In the genomic region with DNA sequence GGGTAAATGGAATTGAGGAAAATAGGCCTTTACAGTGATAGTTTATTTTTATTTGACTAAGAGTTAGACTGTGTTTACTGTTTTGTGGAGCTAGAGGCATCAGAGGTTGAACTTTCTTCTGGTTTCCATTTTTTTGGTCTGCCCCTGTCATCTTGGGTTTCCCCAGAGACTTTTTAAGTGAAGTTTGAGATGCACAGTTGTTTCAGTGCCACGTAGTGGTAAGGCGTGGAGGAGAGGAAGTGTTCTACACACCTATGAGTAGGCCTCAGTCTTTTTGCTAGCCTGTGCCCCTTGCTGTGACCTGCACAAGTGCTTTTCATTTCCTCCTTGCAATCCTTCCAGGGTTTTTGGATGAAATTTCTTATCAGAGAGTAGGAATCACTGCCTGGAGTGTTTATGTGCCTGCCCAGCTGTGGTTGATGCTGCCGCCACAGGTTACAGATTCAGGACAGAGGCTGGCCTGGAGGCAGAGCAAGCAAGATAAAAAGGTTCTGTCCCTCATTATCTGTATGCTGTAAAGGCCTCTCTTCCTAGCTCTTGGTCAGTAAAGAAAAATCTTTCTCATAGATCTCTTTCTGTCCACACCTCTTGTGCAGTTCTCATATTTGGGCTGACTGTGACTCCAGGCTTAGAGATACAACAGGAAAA, we compare ENCODE assay signal across 13 cellular contexts. TPM values are rescaled to one million over a fixed set of nuclear protein-coding genes. Genes with fewer than 3 reads are reported as not detected.
DNase-seq lines count a peak whose midpoint lies in the region; ATAC-seq lines count a peak whose summit lies in the region.
"Had no signal": no experiment of that assay in that cellular context is flagged by ENCODE, and none has a peak within 500 bp of the region (broad histone marks: within the 10 kb centered on the region; RNA-seq: fewer than 3 reads in every experiment).

No MANE protein-coding gene starts in this region.

- no peak overlapping the region for H3K4me3 Mint-ChIP-seq in activated CD8-positive, alpha-beta memory T cell treated with anti-CD3 and anti-CD28 coated beads, Interleukin-2, amount 10 ng/mL, durations not matched to agents 7 days and 5 days
- no peak overlapping the region for H3K4me3 Mint-ChIP-seq in stimulated activated naive B cell treated with anti-CD40 and anti-IgM and Interleukin-4, amounts not matched to agents 10 μg/mL and 1 μg/mL and 100 μg/mL, for 72 hours

- H3K4me3 ChIP-seq in Jurkat, Clone E6-1 (ENCODE audit: low read length), result no peak overlapping the region

- H3K27me3 Mint-ChIP-seq in activated CD8-positive, alpha-beta memory T cell treated with anti-CD3 and anti-CD28 coated beads, Interleukin-2, amount 10 ng/mL, durations not matched to agents 7 days and 5 days, result no peaks in the 10 kb centered on the region
- H3K27me3 Mint-ChIP-seq in stimulated activated naive B cell treated with anti-CD40 and anti-IgM and Interleukin-4, amounts not matched to agents 10 μg/mL and 1 μg/mL and 100 μg/mL, for 72 hours, result no peaks in the 10 kb centered on the region

- peak overlapping the region; percentile 63 for H3K27ac Mint-ChIP-seq in activated CD8-positive, alpha-beta memory T cell treated with anti-CD3 and anti-CD28 coated beads, Interleukin-2, amount 10 ng/mL, durations not matched to agents 7 days and 5 days
- peak overlapping the region; percentile 65 for H3K27ac Mint-ChIP-seq in stimulated activated naive B cell treated with anti-CD40 and anti-IgM and Interleukin-4, amounts not matched to agents 10 μg/mL and 1 μg/mL and 100 μg/mL, for 72 hours

- intact Hi-C loops in sciatic nerve (cut with DNase I), result no loop called here

- DNase-seq in activated CD8-positive, alpha-beta memory T cell treated with anti-CD3 and anti-CD28 coated beads, Interleukin-2, amount 10 ng/mL, durations not matched to agents 7 days and 5 days, result peak; percentile 48
- DNase-seq in activated CD8-positive, alpha-beta memory T cell treated with anti-CD3 and anti-CD28 coated beads, Interleukin-2, amount 50 U/mL, for 4 hours, result no peak
- DNase-seq in Jurkat, Clone E6-1 (ENCODE audit: low read depth, low spot score), result peak; percentile 2
- peak; percentile 26 for DNase-seq in stimulated activated naive B cell treated with anti-CD40 and anti-IgM and Interleukin-4, amounts not matched to agents 10 μg/mL and 1 μg/mL and 100 μg/mL, for 72 hours
- DNase-seq in AG08395 (ENCODE audit: low spot score), result no peak
- DNase-seq in MV-4-11 (lab: John Stamatoyannopoulos, UW), result no peak
- no peak for DNase-seq in sciatic nerve (ENCODE audit: low spot score)
- DNase-seq: activated gamma-delta T cell treated with Interleukin-2 at 50 U/mL for 16 hours, EL, NCI-H82, T-helper 9 cell had no signal

- H3K4me1 Mint-ChIP-seq in activated CD8-positive, alpha-beta memory T cell treated with anti-CD3 and anti-CD28 coated beads, Interleukin-2, amount 10 ng/mL, durations not matched to agents 7 days and 5 days, result peaks cover 11% of the 10 kb centered on the region
- peaks cover 5 to 6% of the 10 kb centered on the region in 2 donors for H3K4me1 Mint-ChIP-seq in stimulated activated naive B cell treated with anti-CD40 and anti-IgM and Interleukin-4, amounts not matched to agents 10 μg/mL and 1 μg/mL and 100 μg/mL, for 72 hours

- peaks cover 2% of the 10 kb centered on the region for H3K36me3 Mint-ChIP-seq in activated CD8-positive, alpha-beta memory T cell treated with anti-CD3 and anti-CD28 coated beads, Interleukin-2, amount 10 ng/mL, durations not matched to agents 7 days and 5 days
- H3K36me3 Mint-ChIP-seq in stimulated activated naive B cell treated with anti-CD40 and anti-IgM and Interleukin-4, amounts not matched to agents 10 μg/mL and 1 μg/mL and 100 μg/mL, for 72 hours, result peaks cover 0 to 9% of the 10 kb centered on the region in 2 donors

- H3K9me3 Mint-ChIP-seq in activated CD8-positive, alpha-beta memory T cell treated with anti-CD3 and anti-CD28 coated beads, Interleukin-2, amount 10 ng/mL, durations not matched to agents 7 days and 5 days (ENCODE audit: low read depth), result no peaks in the 10 kb centered on the region
- peaks cover 4 to 15% of the 10 kb centered on the region in 2 donors for H3K9me3 Mint-ChIP-seq in stimulated activated naive B cell treated with anti-CD40 and anti-IgM and Interleukin-4, amounts not matched to agents 10 μg/mL and 1 μg/mL and 100 μg/mL, for 72 hours

- CTCF ChIA-PET in activated CD8-positive, alpha-beta memory T cell treated with anti-CD3 and anti-CD28 coated beads, Interleukin-2, amount 10 ng/mL, durations not matched to agents 7 days and 5 days (lab: Charles Lee), result interaction anchor here (1.6 kb wide), 1 partner anchor 22 kb away, joined by 8 read pairs; a partner anchor contains a TSS

- peak; percentile 80 for ATAC-seq in activated CD8-positive, alpha-beta memory T cell treated with anti-CD3 and anti-CD28 coated beads, Interleukin-2, amount 10 ng/mL, durations not matched to agents 7 days and 5 days
- ATAC-seq in HG02623 (IDR thresholded peaks at IDR 0.05; ENCODE audit: unreplicated experiment) (peak; percentile 91), sciatic nerve (no peak)
- peak; percentile 97 to 98 for ATAC-seq in stimulated activated naive B cell treated with anti-CD40 and anti-IgM and Interleukin-4, amounts not matched to agents 10 μg/mL and 1 μg/mL and 100 μg/mL, for 72 hours (replicated peaks)
- ATAC-seq: HCT116 had no signal

RNA-seq across cellular contexts. Expression of a gene that starts 12.5 kb away (rescaled TPM):
- total RNA-seq in activated CD8-positive, alpha-beta memory T cell treated with anti-CD3 and anti-CD28 coated beads, Interleukin-2, amount 10 ng/mL, durations not matched to agents 7 days and 5 days, result under 1 TPM in 1 of 2 experiments, not detected in 1; 0.37 TPM
- polyA plus RNA-seq in Jurkat, Clone E6-1 (2012; ENCODE audit: insufficient read depth, insufficient read length), result not detected
- total RNA-seq in sciatic nerve, result not detected

RNA-seq across cellular contexts. Expression of a gene that starts 21.4 kb away (rescaled TPM):
- total RNA-seq in activated CD8-positive, alpha-beta memory T cell treated with anti-CD3 and anti-CD28 coated beads, Interleukin-2, amount 10 ng/mL, durations not matched to agents 7 days and 5 days, result 10 to 100 TPM; 53.4 to 73.7 TPM
- polyA plus RNA-seq in Jurkat, Clone E6-1 (2012; ENCODE audit: insufficient read depth, insufficient read length), result 34.6 TPM
- 24.5 TPM for total RNA-seq in sciatic nerve

RNA-seq across cellular contexts. Expression of a gene that starts 35.9 kb away (rescaled TPM):
- not detected for total RNA-seq in activated CD8-positive, alpha-beta memory T cell treated with anti-CD3 and anti-CD28 coated beads, Interleukin-2, amount 10 ng/mL, durations not matched to agents 7 days and 5 days
- polyA plus RNA-seq in Jurkat, Clone E6-1 (2012; ENCODE audit: insufficient read depth, insufficient read length), result not detected
- total RNA-seq in sciatic nerve, result not detected

Comparison
In these comparisons a context has a peak if more than half of its experiments do, and no peak if none do; other contexts are left out.
1. DNase-seq: peak in activated CD8-positive, alpha-beta memory T cell treated with anti-CD3 and anti-CD28 coated beads, Interleukin-2, amount 10 ng/mL, durations not matched to agents 7 days and 5 days (single experiment), Jurkat, Clone E6-1 (single experiment) and stimulated activated naive B cell treated with anti-CD40 and anti-IgM and Interleukin-4, amounts not matched to agents 10 μg/mL and 1 μg/mL and 100 μg/mL, for 72 hours (single experiment); none in activated CD8-positive, alpha-beta memory T cell treated with anti-CD3 and anti-CD28 coated beads, Interleukin-2, amount 50 U/mL, for 4 hours (single experiment), AG08395 (single experiment), MV-4-11 (single experiment) and sciatic nerve (single experiment).